Comparison of ENCODE assay signal across 8 cellular contexts in the genomic region with DNA sequence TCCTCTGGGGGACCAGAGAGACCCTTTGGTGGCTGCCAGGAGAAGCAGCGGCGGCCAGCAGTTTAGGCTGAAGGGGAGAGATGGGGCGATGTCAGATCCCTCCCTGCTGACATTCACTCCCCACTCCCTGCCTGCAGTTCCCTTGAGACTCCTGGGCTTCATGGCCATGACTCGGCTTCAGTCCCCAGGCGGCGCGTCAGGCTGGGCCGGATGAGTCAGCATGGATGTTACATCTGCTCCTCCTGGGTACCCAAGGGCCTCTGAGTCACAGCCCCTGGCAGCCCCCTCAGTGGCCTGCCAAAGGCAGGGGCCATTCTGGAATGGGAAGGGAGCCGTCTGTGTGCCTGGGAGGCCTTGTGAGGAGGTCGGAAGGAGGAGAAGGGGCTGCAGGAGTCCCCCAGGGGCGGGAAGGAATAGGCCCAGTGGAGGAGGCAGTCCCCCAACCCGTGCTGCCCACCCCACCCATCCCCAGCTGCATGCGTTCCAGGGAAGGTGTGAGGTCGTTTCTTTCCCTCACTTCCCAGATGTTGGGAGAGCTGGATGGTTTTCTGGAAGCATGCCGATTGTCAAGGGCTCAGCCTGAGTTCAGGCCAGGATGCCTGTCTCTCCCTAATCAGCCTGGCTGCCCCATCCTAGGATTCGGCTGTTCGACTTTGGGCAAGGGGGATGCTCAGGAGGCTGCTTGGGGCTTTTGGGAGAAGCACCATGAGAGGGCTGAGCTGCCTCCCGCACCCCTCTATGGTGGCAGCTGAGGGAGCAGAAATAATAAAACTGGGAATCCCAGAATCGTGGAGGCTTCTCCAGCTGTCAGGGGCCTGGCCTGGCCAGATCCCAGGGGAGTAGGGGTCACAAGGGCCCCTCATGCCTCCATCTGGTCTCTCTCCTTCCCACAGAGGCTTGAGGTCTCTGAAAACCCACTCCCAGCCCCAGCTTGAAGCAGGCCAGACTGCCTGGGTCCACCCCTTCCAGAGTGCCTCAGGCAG. TPM values are rescaled to one million over a fixed set of nuclear protein-coding genes. Genes with fewer than 3 reads are reported as not detected.
DNase-seq lines count a peak whose midpoint lies in the region; ATAC-seq, FAIRE-seq and TF ChIP-seq lines count a peak whose summit lies in the region.

No MANE protein-coding gene starts in this region.

- H3K27me3 ChIP-seq in foreskin keratinocyte = peaks cover 31% of the 10 kb centered on the region

- H3K27ac ChIP-seq in foreskin keratinocyte = no peak overlapping the region

- no peaks in the 10 kb centered on the region for H3K4me1 ChIP-seq in foreskin keratinocyte

- peak; percentile 86 for FAIRE-seq in urothelium cell line (lab: Jason Lieb, UNC)

- DNase-seq in Right ventricle myocardium superior = peak; percentile 52
- no peak for DNase-seq in Right ventricle myocardium inferior (ENCODE audit: missing footprints)
- peak; percentile 82 for DNase-seq in RKO (ENCODE audit: low spot score)
- DNase-seq in foreskin keratinocyte = peak in 1 of 2 donors; percentile 59
- peak; percentile 95 for DNase-seq in urothelium cell line (ENCODE audit: low spot score)
- DNase-seq in KBM-7 = no peak
- DNase-seq in DMS79 treated with DMSO at 0.1 percent for 48 hours (lab: John Stamatoyannopoulos, UW) = no peak

- no peak for TF ChIP-seq CTCF in foreskin keratinocyte (conservative IDR thresholded peaks at IDR 0.05)

- intact Hi-C loops in Right ventricle myocardium superior (cut with DNase I) (no loop called here), Right ventricle myocardium inferior (cut with DNase I) (no loop called here)

- ATAC-seq in Right ventricle myocardium superior (ENCODE audit: poor library complexity) (no peak), Right ventricle myocardium inferior (no peak), foreskin keratinocyte (peak; percentile 87), GM18858 (IDR thresholded peaks at IDR 0.05; ENCODE audit: unreplicated experiment) (no peak)

- in situ Hi-C loops in KBM-7 (cut with MboI; ENCODE audit: low pct_unique_long_range_greater_than_20kb, low sequenced_read_pairs) = no loop called here

RNA-seq across cellular contexts. Expression of gene RHBDL3, which starts 9.7 kb away (rescaled TPM):
- total RNA-seq in Right ventricle myocardium superior = 1.7 TPM
- total RNA-seq in Right ventricle myocardium inferior = 3.4 TPM
- 0.03 TPM in 1 of 2 replicates, not detected in the other for total RNA-seq in foreskin keratinocyte
- 0.02 TPM in 1 of 2 replicates, not detected in the other for polyA plus RNA-seq in foreskin keratinocyte

Comparison
In these comparisons a context has a peak if more than half of its experiments do, and no peak if none do; other contexts are left out.
1. DNase-seq: peak in Right ventricle myocardium superior (single experiment), RKO (single experiment) and urothelium cell line (single experiment); none in Right ventricle myocardium inferior (single experiment), KBM-7 (single experiment) and DMS79 treated with DMSO at 0.1 percent for 48 hours (single experiment).